Comparison of ENCODE assay signal across 8 cellular contexts in the genomic region with DNA sequence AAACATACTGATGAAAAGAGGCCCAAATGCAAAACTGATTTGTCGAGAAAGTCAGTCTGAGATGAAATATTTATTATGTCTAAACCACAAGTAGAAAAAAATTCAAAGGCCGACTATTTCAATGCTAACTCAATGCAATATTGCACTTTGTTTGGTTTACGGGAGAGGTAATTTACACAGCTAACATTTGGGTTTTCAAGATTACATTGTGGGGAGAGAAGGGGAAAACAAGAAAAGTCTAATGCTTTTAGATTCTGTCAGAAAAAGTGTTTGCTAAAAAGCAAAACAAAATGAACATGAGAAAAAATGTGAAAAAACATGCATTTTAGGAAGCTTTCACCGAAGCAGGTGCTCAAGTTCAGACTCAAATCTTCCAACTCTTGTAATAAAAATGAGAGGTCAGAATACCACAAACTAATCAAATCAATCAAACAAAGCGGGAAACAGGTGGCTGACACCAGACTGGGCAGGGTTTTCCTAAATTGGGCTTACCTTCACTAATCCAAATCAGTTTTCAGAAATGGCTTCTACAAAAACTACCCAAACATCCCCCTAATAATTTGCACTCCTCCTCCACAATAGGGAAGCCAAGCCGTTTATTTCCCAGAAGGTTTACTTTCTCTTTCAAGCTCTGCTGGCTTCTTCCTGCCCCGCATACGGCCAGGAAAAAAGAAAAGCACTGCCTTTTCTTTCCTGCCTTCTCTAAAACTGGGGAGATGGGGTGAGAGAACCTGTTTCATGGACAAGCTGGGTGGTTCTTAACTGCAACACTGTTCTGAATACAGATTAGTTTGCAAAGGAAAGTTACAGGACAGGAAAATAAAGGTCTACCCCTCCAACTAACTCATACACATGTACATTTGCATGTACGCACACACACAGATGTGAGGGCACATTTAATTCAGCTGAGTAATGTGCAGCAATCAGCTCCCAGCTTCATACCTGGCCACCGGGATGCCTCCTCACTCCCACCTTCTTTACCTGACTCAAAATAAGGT. TPM values are rescaled to one million over a fixed set of nuclear protein-coding genes. Genes with fewer than 3 reads are reported as not detected.
A peak's percentile ranks its signal among the peaks of the same experiment; 100 is the strongest.
DNase-seq lines count a peak whose midpoint lies in the region; ATAC-seq lines count a peak whose summit lies in the region.

No MANE protein-coding gene starts in this region.

- POLR2A ChIA-PET in CD8-positive, alpha-beta memory T cell (lab: Charles Lee), result interaction anchor here (0.5 to 2.4 kb wide), 3 partner anchors 10 to 268 kb away, joined by 3 to 11 read pairs (median 8); a partner anchor contains a TSS

- H3K27ac ChIP-seq in CD8-positive, alpha-beta memory T cell (ENCODE audit: low read depth, low read length), result peak overlapping the region; percentile 5
- peak overlapping the region; percentile 46 to 49 for H3K27ac ChIP-seq in aorta (ENCODE audit: low read depth in 1 of 2, low read length in 2 of 2)

- CTCF ChIA-PET in CD8-positive, alpha-beta memory T cell (lab: Charles Lee), result interaction anchor here (1.0 to 1.4 kb wide), 3 partner anchors 56 to 148 kb away, joined by 3 read pairs; no protein-coding TSS in a partner anchor

- H3K27me3 ChIP-seq in CD8-positive, alpha-beta memory T cell (ENCODE audit: insufficient read depth, low read length, poor library complexity, severe bottlenecking), result no peaks in the 10 kb centered on the region
- no peaks in the 10 kb centered on the region for H3K27me3 ChIP-seq in MG63
- no peaks in the 10 kb centered on the region for H3K27me3 ChIP-seq in aorta (ENCODE audit: control insufficient read depth in 1 of 2, insufficient read depth in 2 of 2, low read length in 1 of 2)

- H3K27ac Mint-ChIP-seq in CD8-positive, alpha-beta memory T cell, result peak overlapping the region; percentile 28 to 96 (median 85)
- peak overlapping the region; percentile 69 for H3K27ac Mint-ChIP-seq in central memory CD8-positive, alpha-beta T cell (ENCODE audit: low read depth)

- H3K9me3 ChIP-seq in CD8-positive, alpha-beta memory T cell (ENCODE audit: low read length), result no peaks in the 10 kb centered on the region
- H3K9me3 ChIP-seq in MG63, result no peaks in the 10 kb centered on the region
- no peaks in the 10 kb centered on the region for H3K9me3 ChIP-seq in aorta (ENCODE audit: control insufficient read depth, low read length)

- H3K4me1 ChIP-seq in CD8-positive, alpha-beta memory T cell (ENCODE audit: insufficient read depth, low read length), result peaks cover 20% of the 10 kb centered on the region
- peaks cover 0 to 1% of the 10 kb centered on the region in 2 donors for H3K4me1 ChIP-seq in aorta (ENCODE audit: control insufficient read depth in 1 of 2, insufficient read depth in 2 of 2, low read length in 2 of 2)

- 5 to 7% methylated on average over 10 of the region's 10 CpGs for WGBS in aorta, 2 donors

- no peaks in the 10 kb centered on the region for H3K9me3 Mint-ChIP-seq in CD8-positive, alpha-beta memory T cell
- H3K9me3 Mint-ChIP-seq in central memory CD8-positive, alpha-beta T cell, result no peaks in the 10 kb centered on the region

- peaks cover 54 to 78% (median 71%) of the 10 kb centered on the region in 3 donors for H3K4me1 Mint-ChIP-seq in CD8-positive, alpha-beta memory T cell
- peaks cover 57% of the 10 kb centered on the region for H3K4me1 Mint-ChIP-seq in central memory CD8-positive, alpha-beta T cell

- H3K4me3 ChIP-seq in CD8-positive, alpha-beta memory T cell (ENCODE audit: low read length), result peak overlapping the region; percentile 51
- H3K4me3 ChIP-seq in MG63, result peak overlapping the region; percentile 45
- peak overlapping the region; percentile 8 to 15 for H3K4me3 ChIP-seq in aorta (ENCODE audit: low read length in 2 of 2)

- ATAC-seq in central memory CD8-positive, alpha-beta T cell (replicated peaks; ENCODE audit: extremely low read depth, poor library complexity, severe bottlenecking), result peak; percentile 52
- ATAC-seq in aorta (ENCODE audit: low FRiP score), result peak; percentile 72

- H3K36me3 ChIP-seq in CD8-positive, alpha-beta memory T cell (ENCODE audit: insufficient read depth, low read length), result no peaks in the 10 kb centered on the region
- H3K36me3 ChIP-seq in MG63, result peaks cover 41% of the 10 kb centered on the region
- H3K36me3 ChIP-seq in aorta (ENCODE audit: control insufficient read depth in 1 of 2, insufficient read depth in 2 of 2, low read length in 1 of 2), result peaks cover 0 to 3% of the 10 kb centered on the region in 2 donors

- intact Hi-C loops in aorta (cut with DNase I), result no loop called here

- H3K4me3 Mint-ChIP-seq in CD8-positive, alpha-beta memory T cell, result peak overlapping the region; percentile 46 to 92 (median 84)
- peak overlapping the region; percentile 69 for H3K4me3 Mint-ChIP-seq in central memory CD8-positive, alpha-beta T cell

- peaks cover 0 to 3% of the 10 kb centered on the region in 2 donors for H3K27me3 Mint-ChIP-seq in CD8-positive, alpha-beta memory T cell
- no peaks in the 10 kb centered on the region for H3K27me3 Mint-ChIP-seq in central memory CD8-positive, alpha-beta T cell

- H3K36me3 Mint-ChIP-seq in CD8-positive, alpha-beta memory T cell, result peaks cover 0 to 16% (median 3%) of the 10 kb centered on the region in 3 donors
- H3K36me3 Mint-ChIP-seq in central memory CD8-positive, alpha-beta T cell (ENCODE audit: insufficient read depth), result peaks cover 7% of the 10 kb centered on the region

- peak in 1 of 5 donors; percentile 22 for DNase-seq in CD8-positive, alpha-beta memory T cell
- DNase-seq in MG63 (no peak), medulla oblongata (ENCODE audit: extremely low spot score) (peak; percentile 66), aorta (no peak), NCI-H1930 (lab: John Stamatoyannopoulos, UW) (no peak), MV-4-11 (lab: John Stamatoyannopoulos, UW) (no peak), HK-2 (ENCODE audit: unreplicated experiment) (no peak)
- no peak for DNase-seq in central memory CD8-positive, alpha-beta T cell (ENCODE audit: low spot score in 2 of 2)

RNA-seq across cellular contexts. Expression of a gene that starts 9.3 kb away (rescaled TPM):
- 100 to 1,000 TPM; 148 to 155 TPM for total RNA-seq in CD8-positive, alpha-beta memory T cell
- polyA plus RNA-seq in CD8-positive, alpha-beta memory T cell, result 166 TPM
- total RNA-seq in MG63 (2014; rRNA removed; shearing (Covaris generic); ENCODE audit: low replicate concordance), result 59.9 and 66.2 TPM in 2 replicates
- 100 to 1,000 TPM; 279 to 297 TPM for total RNA-seq in aorta
- 10 to 100 TPM; 34.1 to 78.3 TPM for polyA plus RNA-seq in aorta

RNA-seq across cellular contexts. Expression of a gene that starts 44.2 kb away (rescaled TPM):
- total RNA-seq in CD8-positive, alpha-beta memory T cell, result under 1 TPM; 0.18 to 0.22 TPM
- not detected for polyA plus RNA-seq in CD8-positive, alpha-beta memory T cell
- total RNA-seq in MG63 (2014; rRNA removed; shearing (Covaris generic); ENCODE audit: low replicate concordance), result 799 and 958 TPM in 2 replicates
- total RNA-seq in aorta, result 100 to 1,000 TPM; 569 to 643 TPM
- 100 to 1,000 TPM; 350 to 422 TPM for polyA plus RNA-seq in aorta

Comparison
In these comparisons a context has a peak if more than half of its experiments do, and no peak if none do; other contexts are left out.
1. RNA of a gene that starts 44.2 kb away (total RNA-seq): 799 to 958 TPM in MG63 and 569 to 643 TPM in aorta; 0.18 to 0.22 TPM in CD8-positive, alpha-beta memory T cell; every median in the first group is over 100 times any median in the second.
2. Peak in every context shown above with its lines, with median percentiles within 50 percentile points of each other: H3K4me3 ChIP-seq.